Comparison of ENCODE assay signal across 9 cellular contexts in the genomic region with DNA sequence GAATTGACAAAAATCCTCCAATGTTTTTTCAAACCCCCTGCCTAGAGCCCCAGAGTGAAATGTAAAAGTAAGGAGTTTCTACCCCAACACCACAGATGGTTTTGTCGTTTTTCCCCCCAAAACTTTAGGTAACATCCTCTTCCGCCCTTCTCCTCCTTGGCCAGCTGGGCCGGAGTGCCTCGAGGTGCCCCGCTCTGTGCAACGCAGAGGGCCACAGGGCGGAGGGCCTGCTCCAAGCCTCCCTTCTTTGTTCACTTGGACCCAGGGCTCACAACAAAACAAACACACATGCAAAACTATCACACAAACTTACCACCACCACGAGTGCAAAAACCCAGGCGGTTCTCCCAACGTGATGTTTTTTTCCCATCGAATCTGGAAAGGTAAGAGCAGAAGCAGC. TPM values are rescaled to one million over a fixed set of nuclear protein-coding genes. Genes with fewer than 3 reads are reported as not detected.
DNase-seq lines count a peak whose midpoint lies in the region; ATAC-seq and TF ChIP-seq lines count a peak whose summit lies in the region.
"Had no signal": no experiment of that assay in that cellular context is flagged by ENCODE, and none has a peak within 500 bp of the region (broad histone marks: within the 10 kb centered on the region; RNA-seq: fewer than 3 reads in every experiment).

No MANE protein-coding gene starts in this region.

- H3K4me3 ChIP-seq in stomach, result peak overlapping the region; percentile 87 to 97 (median 94)
- H3K4me3 ChIP-seq: MG63 had no signal

- peak overlapping the region; percentile 60 for H3K27ac Mint-ChIP-seq in T-helper 1 cell treated with Interleukin-12 subunit alpha and Interleukin-12 subunit beta and Interleukin-4 antibody, amounts not matched to agents 30 μg/mL and 1 μg/mL, for 36 hours
- H3K27ac Mint-ChIP-seq in activated naive CD8-positive, alpha-beta T cell, result peak overlapping the region; percentile 84
- H3K27ac Mint-ChIP-seq in immature natural killer cell, result peak overlapping the region; percentile 49 to 81 (median 72)

- WGBS in stomach, 5 donors, result 21 to 42% (median 27%) methylated on average over 11 of the region's 11 CpGs

- ATAC-seq in HG03439 (IDR thresholded peaks at IDR 0.05; ENCODE audit: unreplicated experiment), result no peak

- intact Hi-C loops in stomach (cut with DNase I; ENCODE audit: low total_unique reads), result loop anchor here (10.0 kb wide), 2 partner anchors 139 to 189 kb away; no protein-coding TSS in a partner anchor

- no peaks in the 10 kb centered on the region for H3K27me3 ChIP-seq in stomach
- H3K27me3 ChIP-seq: MG63 had no signal

- DNase-seq in T-helper 1 cell (no peak), immature natural killer cell (no peak), stomach (no peak), cerebellum (ENCODE audit: low spot score) (no peak), foreskin melanocyte (no peak)
- DNase-seq: MG63 had no signal

- no peak for TF ChIP-seq EP300 in stomach (IDR thresholded peaks at IDR 0.05)

- TF ChIP-seq POLR2A in stomach (IDR thresholded peaks at IDR 0.05), result no peak

- peaks cover 54 to 85% (median 79%) of the 10 kb centered on the region in 4 donors for H3K4me1 ChIP-seq in stomach

- peak overlapping the region; percentile 45 to 96 (median 88) for H3K27ac ChIP-seq in stomach

- peak overlapping the region; percentile 73 for H3K4me3 Mint-ChIP-seq in T-helper 1 cell treated with Interleukin-12 subunit alpha and Interleukin-12 subunit beta and Interleukin-4 antibody, amounts not matched to agents 30 μg/mL and 1 μg/mL, for 36 hours
- H3K4me3 Mint-ChIP-seq in activated naive CD8-positive, alpha-beta T cell, result peak overlapping the region; percentile 87
- H3K4me3 Mint-ChIP-seq in immature natural killer cell, result peak overlapping the region; percentile 82 to 91 (median 90)

- peaks cover 15 to 33% (median 26%) of the 10 kb centered on the region in 4 donors for H3K36me3 ChIP-seq in stomach
- H3K36me3 ChIP-seq: MG63 had no signal

- peaks cover 49% of the 10 kb centered on the region for H3K36me3 Mint-ChIP-seq in T-helper 1 cell treated with Interleukin-12 subunit alpha and Interleukin-12 subunit beta and Interleukin-4 antibody, amounts not matched to agents 30 μg/mL and 1 μg/mL, for 36 hours (ENCODE audit: low read depth)
- H3K36me3 Mint-ChIP-seq in activated naive CD8-positive, alpha-beta T cell, result peaks cover 26% of the 10 kb centered on the region
- peaks cover 27 to 43% (median 27%) of the 10 kb centered on the region in 3 donors for H3K36me3 Mint-ChIP-seq in immature natural killer cell

- H3K4me1 Mint-ChIP-seq in T-helper 1 cell treated with Interleukin-12 subunit alpha and Interleukin-12 subunit beta and Interleukin-4 antibody, amounts not matched to agents 30 μg/mL and 1 μg/mL, for 36 hours (ENCODE audit: low read depth), result peaks cover 70% of the 10 kb centered on the region
- peaks cover 72% of the 10 kb centered on the region for H3K4me1 Mint-ChIP-seq in activated naive CD8-positive, alpha-beta T cell (ENCODE audit: low read depth)
- H3K4me1 Mint-ChIP-seq in immature natural killer cell, result peaks cover 77 to 78% of the 10 kb centered on the region in 2 donors

- no peaks in the 10 kb centered on the region for H3K9me3 ChIP-seq in stomach
- H3K9me3 ChIP-seq: MG63 had no signal

- H3K27me3 Mint-ChIP-seq in T-helper 1 cell treated with Interleukin-12 subunit alpha and Interleukin-12 subunit beta and Interleukin-4 antibody, amounts not matched to agents 30 μg/mL and 1 μg/mL, for 36 hours (ENCODE audit: low read depth), result no peaks in the 10 kb centered on the region
- no peaks in the 10 kb centered on the region for H3K27me3 Mint-ChIP-seq in activated naive CD8-positive, alpha-beta T cell
- peaks cover 9 to 12% (median 10%) of the 10 kb centered on the region in 3 donors for H3K27me3 Mint-ChIP-seq in immature natural killer cell (ENCODE audit: low read depth in 3 of 3)

- no peak for TF ChIP-seq CTCF in stomach (IDR thresholded peaks at IDR 0.05)

- no peaks in the 10 kb centered on the region for H3K9me3 Mint-ChIP-seq in T-helper 1 cell treated with Interleukin-12 subunit alpha and Interleukin-12 subunit beta and Interleukin-4 antibody, amounts not matched to agents 30 μg/mL and 1 μg/mL, for 36 hours
- H3K9me3 Mint-ChIP-seq in activated naive CD8-positive, alpha-beta T cell (ENCODE audit: low read depth), result no peaks in the 10 kb centered on the region
- no peaks in the 10 kb centered on the region for H3K9me3 Mint-ChIP-seq in immature natural killer cell

RNA-seq across cellular contexts. Expression of a gene that starts 1.9 kb away (rescaled TPM):
- 10 to 100 TPM; 19.8 to 30.1 (median 21.1) TPM for polyA plus RNA-seq in immature natural killer cell
- total RNA-seq in stomach, result 10 to 100 TPM in 3 of 5 donors, 1 to 10 TPM in 2; 4.3 to 77.6 (median 20.0) TPM
- 100 to 1,000 TPM in 1 of 3 donors, 10 to 100 TPM in 2; 37.0 to 100 (median 59.5) TPM for polyA plus RNA-seq in stomach
- 36.4 TPM for total RNA-seq in cerebellum
